19 cellular contexts compared by ENCODE assay signal in the genomic region with DNA sequence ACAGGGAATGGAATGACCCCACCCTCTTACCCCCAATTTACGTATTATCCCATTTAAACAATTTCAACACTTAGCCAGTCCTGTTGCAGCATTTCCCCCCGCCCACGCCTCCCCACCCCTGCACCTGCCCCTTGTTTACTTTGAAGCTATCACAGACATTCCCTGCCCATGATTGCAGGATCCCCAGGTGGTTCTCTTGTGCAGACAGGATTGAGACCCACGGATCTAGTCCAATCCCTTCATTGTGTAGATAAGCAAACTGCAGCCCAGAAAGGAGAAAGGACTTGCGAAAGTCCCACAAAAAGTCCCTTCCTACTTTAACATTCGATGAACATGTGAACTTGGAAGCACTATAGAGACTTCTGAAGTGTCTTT. TPM values are rescaled to one million over a fixed set of nuclear protein-coding genes. Genes with fewer than 3 reads are reported as not detected.
DNase-seq lines count a peak whose midpoint lies in the region; ATAC-seq and TF ChIP-seq lines count a peak whose summit lies in the region.
"Had no signal": no experiment of that assay in that cellular context is flagged by ENCODE, and none has a peak within 500 bp of the region (broad histone marks: within the 10 kb centered on the region; RNA-seq: fewer than 3 reads in every experiment).

No MANE protein-coding gene starts in this region.

- no peak overlapping the region for H3K27ac Mint-ChIP-seq in mesothelial cell of epicardium
- H3K27ac Mint-ChIP-seq: activated naive CD4-positive, alpha-beta T cell treated with anti-CD3 and anti-CD28 coated beads, Interleukin-2, amount 50 U/mL, for 24 hours; natural killer cell had no signal

- DNase-seq in NCI-H1092 treated with DMSO at 0.1 percent for 48 hours (lab: John Stamatoyannopoulos, UW) (peak; percentile 4), NCI-H1092 (lab: John Stamatoyannopoulos, UW) (no peak), NCI-H345 treated with DMSO at 0.1 percent for 48 hours (lab: John Stamatoyannopoulos, UW; ENCODE audit: unreplicated experiment) (peak; percentile 53), epithelial cell of esophagus (ENCODE audit: low read depth) (peak; percentile 21), neuronal stem cell (ENCODE audit: low spot score) (no peak), mesothelial cell of epicardium (ENCODE audit: low spot score in 2 of 2, unreplicated experiment in 2 of 2) (no peak), posterior cingulate gyrus (no peak)
- DNase-seq: activated T-cell treated with anti-CD3 and anti-CD28 coated beads, Interleukin-2, amount 50 U/mL, for 1 hour; body of pancreas; natural killer cell; OCI-M1; stimulated activated CD4-positive, alpha-beta T cell treated with anti-CD3 and anti-CD28 coated beads, Interleukin-4, amount 100 ng/mL, for 1 hour; tibial artery had no signal

- ATAC-seq in GM21576 (IDR thresholded peaks at IDR 0.05; ENCODE audit: unreplicated experiment), result no peak
- ATAC-seq: body of pancreas, natural killer cell had no signal

- H3K27me3 ChIP-seq in neuronal stem cell (ENCODE audit: control insufficient read depth in 3 of 3, insufficient read depth in 3 of 3, low read depth in 1 of 3, low read length in 3 of 3), result no peaks in the 10 kb centered on the region
- H3K27me3 ChIP-seq: body of pancreas, tibial artery had no signal

- H2AFZ ChIP-seq in neuronal stem cell (ENCODE audit: low read length), result peak overlapping the region; percentile 44

- no peak overlapping the region for H3K4me3 ChIP-seq in epithelial cell of esophagus (ENCODE audit: low read length)
- H3K4me3 ChIP-seq in neuronal stem cell (ENCODE audit: low read length in 2 of 2), result no peak overlapping the region
- H3K4me3 ChIP-seq: body of pancreas, lung, SK-N-MC, tibial artery had no signal

- no peak overlapping the region for H3K4me3 Mint-ChIP-seq in mesothelial cell of epicardium
- H3K4me3 Mint-ChIP-seq: activated naive CD4-positive, alpha-beta T cell treated with anti-CD3 and anti-CD28 coated beads, Interleukin-2, amount 50 U/mL, for 24 hours; natural killer cell had no signal

- no peak overlapping the region for H4K91ac ChIP-seq in neuronal stem cell (ENCODE audit: low read depth, low read length, poor library complexity)

- no peak overlapping the region for H3K9ac ChIP-seq in neuronal stem cell (ENCODE audit: low read depth, low read length, poor library complexity)

- H4K8ac ChIP-seq in neuronal stem cell (ENCODE audit: low read depth, low read length), result no peak overlapping the region

- H2BK120ac ChIP-seq in neuronal stem cell (ENCODE audit: low read depth, low read length), result no peak overlapping the region

- H3K36me3 Mint-ChIP-seq in mesothelial cell of epicardium, result no peaks in the 10 kb centered on the region
- H3K36me3 Mint-ChIP-seq: activated naive CD4-positive, alpha-beta T cell treated with anti-CD3 and anti-CD28 coated beads, Interleukin-2, amount 50 U/mL, for 24 hours; natural killer cell had no signal

- H2BK5ac ChIP-seq in neuronal stem cell (ENCODE audit: low read length), result no peak overlapping the region

- H3K4me2 ChIP-seq in neuronal stem cell (ENCODE audit: insufficient read depth, low read length, poor library complexity, severe bottlenecking), result no peak overlapping the region

- WGBS in neuronal stem cell (ENCODE audit: extremely low coverage in 2 of 2, insufficient read length in 2 of 2, insufficient replicate concordance in 1 of 2), 2 donors, result no CpG with 5 or more reads among the region's 6 CpGs

- H3K4ac ChIP-seq in neuronal stem cell (ENCODE audit: low read length), result no peak overlapping the region

- no peak overlapping the region for H2BK12ac ChIP-seq in neuronal stem cell (ENCODE audit: low read length)

- no peak for TF ChIP-seq CTCF in epithelial cell of esophagus (IDR thresholded peaks at IDR 0.05; ENCODE audit: insufficient read depth, low read depth, low read length, missing control alignments)
- TF ChIP-seq CTCF in mesothelial cell of epicardium (IDR thresholded peaks at IDR 0.05; ENCODE audit: unreplicated experiment), result no peak

- no peaks in the 10 kb centered on the region for H3K79me1 ChIP-seq in neuronal stem cell (ENCODE audit: low read depth, low read length)

- no peak overlapping the region for H2AK5ac ChIP-seq in neuronal stem cell (ENCODE audit: low read depth, low read length)

- no peak overlapping the region for H3K23ac ChIP-seq in neuronal stem cell (ENCODE audit: low read depth, low read length, poor library complexity)

- peaks cover 11 to 13% of the 10 kb centered on the region in 2 donors for H3K4me1 ChIP-seq in neuronal stem cell (ENCODE audit: control insufficient read depth in 2 of 2, insufficient read depth in 1 of 2, low read depth in 1 of 2, low read length in 2 of 2)

- H3K9me3 ChIP-seq in neuronal stem cell (replicated peaks in 1 of 2; ENCODE audit: control insufficient read depth in 2 of 2, insufficient read depth in 1 of 2, low read depth in 1 of 2, low read length in 2 of 2), result peaks cover 0 to 1% of the 10 kb centered on the region in 2 donors
- H3K9me3 ChIP-seq: body of pancreas, tibial artery had no signal

- peaks cover 13% of the 10 kb centered on the region for H3K4me1 Mint-ChIP-seq in mesothelial cell of epicardium
- H3K4me1 Mint-ChIP-seq: activated naive CD4-positive, alpha-beta T cell treated with anti-CD3 and anti-CD28 coated beads, Interleukin-2, amount 50 U/mL, for 24 hours; natural killer cell had no signal

- no peak overlapping the region for H3K18ac ChIP-seq in neuronal stem cell (ENCODE audit: low read length)

- no peak overlapping the region for H3K14ac ChIP-seq in neuronal stem cell (ENCODE audit: low read length)

- no peaks in the 10 kb centered on the region for H3K36me3 ChIP-seq in neuronal stem cell (replicated peaks in 1 of 2; ENCODE audit: control insufficient read depth in 2 of 2, insufficient read depth in 2 of 2, low read length in 2 of 2)
- H3K36me3 ChIP-seq: tibial artery had no signal

- no peaks in the 10 kb centered on the region for H3K27me3 Mint-ChIP-seq in mesothelial cell of epicardium (ENCODE audit: low read depth)
- H3K27me3 Mint-ChIP-seq: activated naive CD4-positive, alpha-beta T cell treated with anti-CD3 and anti-CD28 coated beads, Interleukin-2, amount 50 U/mL, for 24 hours had no signal

- no peak overlapping the region for H2BK15ac ChIP-seq in neuronal stem cell (ENCODE audit: low read length)

- H3K9me3 Mint-ChIP-seq in mesothelial cell of epicardium, result no peaks in the 10 kb centered on the region
- H3K9me3 Mint-ChIP-seq: activated naive CD4-positive, alpha-beta T cell treated with anti-CD3 and anti-CD28 coated beads, Interleukin-2, amount 50 U/mL, for 24 hours; natural killer cell had no signal

- intact Hi-C loops in posterior cingulate gyrus (cut with DNase I), result no loop called here

- no peak overlapping the region for H3K27ac ChIP-seq in neuronal stem cell (replicated peaks; ENCODE audit: low read length)
- H3K27ac ChIP-seq: 22Rv1, C4-2B, SK-N-MC, tibial artery had no signal

RNA-seq across cellular contexts. Expression of a gene that starts 38.9 kb away (rescaled TPM):
- 2.5 TPM for polyA plus RNA-seq in neuronal stem cell (2013, experiment 1 of 2)
- 2.6 TPM for polyA plus RNA-seq in neuronal stem cell (2013, experiment 2 of 2)
- total RNA-seq in mesothelial cell of epicardium, result 4.1 to 4.7 TPM (median 4.2 TPM) in 3 replicates

Comparison
In these comparisons a context has a peak if more than half of its experiments do, and no peak if none do; other contexts are left out.
1. DNase-seq: peak in NCI-H1092 treated with DMSO at 0.1 percent for 48 hours (single experiment), NCI-H345 treated with DMSO at 0.1 percent for 48 hours (single experiment) and epithelial cell of esophagus (single experiment); none in NCI-H1092 (single experiment), neuronal stem cell (single experiment), mesothelial cell of epicardium (0 of 2) and posterior cingulate gyrus (0 of 10).